15 cellular contexts compared by ENCODE assay signal in genomic region chr17:58402679-58403078, GRCh38. TPM values are rescaled to one million over a fixed set of nuclear protein-coding genes. Genes with fewer than 3 reads are reported as not detected.
DNase-seq lines count a peak whose midpoint lies in the region; FAIRE-seq and TF ChIP-seq lines count a peak whose summit lies in the region.
"Had no signal": no experiment of that assay in that cellular context is flagged by ENCODE, and none has a peak within 500 bp of the region (broad histone marks: within the 10 kb centered on the region; RNA-seq: fewer than 3 reads in every experiment).

No MANE protein-coding gene starts in this region.

- H4K20me1 ChIP-seq in hepatocyte (ENCODE audit: insufficient read depth, poor library complexity, severe bottlenecking), result no peaks in the 10 kb centered on the region

- H3K27me3 ChIP-seq in hepatocyte, result no peaks in the 10 kb centered on the region
- H3K27me3 ChIP-seq: cardiac muscle cell, stomach had no signal

- H3K27ac ChIP-seq in hepatocyte, result peak overlapping the region; percentile 8
- H3K27ac ChIP-seq: cardiac muscle cell, left lung, stomach had no signal

- H3K4me3 ChIP-seq in hepatocyte, result no peak overlapping the region
- H3K4me3 ChIP-seq: cardiac muscle cell, left lung, stomach had no signal

- H3K36me3 ChIP-seq in hepatocyte (replicated peaks; ENCODE audit: insufficient read depth, low read depth), result no peaks in the 10 kb centered on the region
- H3K36me3 ChIP-seq: cardiac muscle cell, left lung, stomach had no signal

- no peak for TF ChIP-seq CTCF in hepatocyte (IDR thresholded peaks at IDR 0.05; ENCODE audit: poor library complexity)

- peak; percentile 78 for FAIRE-seq in urothelium cell line (lab: Jason Lieb, UNC)

- peaks cover 6% of the 10 kb centered on the region for H3K4me1 ChIP-seq in hepatocyte (ENCODE audit: insufficient read depth)
- H3K4me1 ChIP-seq: left lung had no signal

- H3K9me2 ChIP-seq in hepatocyte (replicated peaks; ENCODE audit: insufficient read depth), result no peaks in the 10 kb centered on the region

- no peak overlapping the region for H3K4me2 ChIP-seq in hepatocyte

- DNase-seq in HPDE6-E6E7 (ENCODE audit: extremely low spot score) (peak; percentile 44), amniotic epithelial cell (ENCODE audit: low read depth) (peak; percentile 44), hepatocyte (ENCODE audit: low spot score) (no peak), urothelium cell line (ENCODE audit: low spot score) (peak; percentile 78), nucleus accumbens (lab: John Stamatoyannopoulos, UW) (no peak), CD1c-positive myeloid dendritic cell (ENCODE audit: extremely low spot score) (no peak)
- DNase-seq in activated CD4-positive, alpha-beta T cell treated with anti-CD3 and anti-CD28 coated beads, Interleukin-2, amount 50 U/mL, for 1 hour, result no peak
- DNase-seq: activated T-cell treated with anti-CD3 and anti-CD28 coated beads, Interleukin-2, amount 50 U/mL, for 1 hour; left lung; NCI-H1092 treated with DMSO at 0.1 percent for 48 hours; NCI-H526; posterior cingulate gyrus; SHP77 treated with DMSO at 0.1 percent for 48 hours; stomach had no signal

- 89% methylated on average over 1 of the region's 1 CpG for WGBS in hepatocyte (ENCODE audit: low lambda C conversion rate, missing lambda C conversion rate)

- peaks cover 82% of the 10 kb centered on the region for H3K79me2 ChIP-seq in hepatocyte

- H2AFZ ChIP-seq in hepatocyte, result no peak overlapping the region

- no peaks in the 10 kb centered on the region for H3K9me3 ChIP-seq in hepatocyte (ENCODE audit: low read depth)
- H3K9me3 ChIP-seq: left lung, stomach had no signal

RNA-seq across cellular contexts. Expression of gene RNF43, which starts 14.7 kb away (rescaled TPM):
- total RNA-seq in hepatocyte, result 6.5 and 10.1 TPM in 2 replicates
- 7.9 and 12.4 TPM in 2 replicates for polyA plus RNA-seq in hepatocyte

RNA-seq across cellular contexts. Expression of gene SUPT4H1, which starts 50.7 kb away (rescaled TPM):
- total RNA-seq in hepatocyte, result 54.5 and 62.1 TPM in 2 replicates
- 91.3 and 108 TPM in 2 replicates for polyA plus RNA-seq in hepatocyte

Comparison
In these comparisons a context has a peak if more than half of its experiments do, and no peak if none do; other contexts are left out.
1. DNase-seq: peak in HPDE6-E6E7 (single experiment), amniotic epithelial cell (single experiment) and urothelium cell line (single experiment); none in hepatocyte (single experiment), nucleus accumbens (0 of 56), CD1c-positive myeloid dendritic cell (single experiment) and activated CD4-positive, alpha-beta T cell treated with anti-CD3 and anti-CD28 coated beads, Interleukin-2, amount 50 U/mL, for 1 hour (single experiment).